Comparison of ENCODE assay signal across 10 cellular contexts in the genomic region with DNA sequence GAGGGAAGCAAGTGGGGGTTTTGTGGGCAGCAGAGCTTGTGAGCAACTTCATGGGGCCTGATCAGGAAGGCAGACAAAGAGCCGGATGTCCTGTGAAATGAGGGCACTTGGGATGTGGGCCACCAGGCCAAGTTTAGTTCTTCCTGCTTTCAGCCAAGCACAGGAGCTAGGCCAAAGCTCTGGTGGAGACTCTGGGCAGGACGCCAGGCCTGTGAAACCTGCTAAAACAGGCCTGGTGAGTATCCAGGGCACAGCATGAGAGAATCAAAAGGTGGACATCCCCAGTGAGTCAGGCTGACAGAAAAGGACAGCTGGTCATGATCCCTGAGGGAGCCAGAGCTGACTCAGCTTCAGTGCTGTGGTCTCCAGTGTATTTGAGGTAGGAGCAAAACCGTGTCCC.
DNase-seq lines count a peak whose midpoint lies in the region; ATAC-seq and TF ChIP-seq lines count a peak whose summit lies in the region.
"Had no signal": no experiment of that assay in that cellular context is flagged by ENCODE, and none has a peak within 500 bp of the region (broad histone marks: within the 10 kb centered on the region; RNA-seq: fewer than 3 reads in every experiment).

No MANE protein-coding gene starts in this region.

- DNase-seq in AG09309 (ENCODE audit: low read depth) (peak; percentile 31), MG63 (peak; percentile 93), dorsolateral prefrontal cortex (peak in 9 of 10 donors; percentile 21 to 87 (median 42)), mesenteric fat pad (ENCODE audit: low spot score) (peak; percentile 91)
- DNase-seq in activated T-helper 1 cell treated with anti-CD3 and anti-CD28 coated beads, Interleukin-12 subunit alpha, Interleukin-12 subunit beta, Interleukin-2, Interleukin-4 antibody, amounts not matched to agents 30 ng/mL and 10 ng/mL and 1 ng/mL, durations not matched to agents 14 hours and 24 hours and 36 hours (ENCODE audit: low spot score) = no peak
- DNase-seq: activated CD8-positive, alpha-beta memory T cell treated with anti-CD3 and anti-CD28 coated beads, Interleukin-2, amount 50 U/mL, for 4 hours; KBM-7 had no signal

- no peak overlapping the region for H3K4me3 Mint-ChIP-seq in activated T-helper 1 cell treated with anti-CD3 and anti-CD28 coated beads, Interleukin-12 subunit alpha, Interleukin-12 subunit beta, Interleukin-2, Interleukin-4 antibody, amounts not matched to agents 30 ng/mL and 10 ng/mL and 1 ng/mL, durations not matched to agents 14 hours and 24 hours and 36 hours

- peak overlapping the region in 2 of 59 donors; percentile 15 to 48 for H3K27ac ChIP-seq in dorsolateral prefrontal cortex

- TF ChIP-seq CTCF in AG09309 (IDR thresholded peaks at IDR 0.05; ENCODE audit: control insufficient read depth, insufficient read depth, low read depth, low read length, missing control alignments) = no peak
- TF ChIP-seq CTCF in dorsolateral prefrontal cortex (IDR thresholded peaks at IDR 0.05 in 54 of 56, conservative IDR thresholded peaks at IDR 0.05 in 2 of 56; ENCODE audit: low read depth in 1 of 56, partially characterized antibody in 56 of 56) = no peak

- H3K27ac Mint-ChIP-seq in activated T-helper 1 cell treated with anti-CD3 and anti-CD28 coated beads, Interleukin-12 subunit alpha, Interleukin-12 subunit beta, Interleukin-2, Interleukin-4 antibody, amounts not matched to agents 30 ng/mL and 10 ng/mL and 1 ng/mL, durations not matched to agents 14 hours and 24 hours and 36 hours = no peak overlapping the region

- H3K36me3 Mint-ChIP-seq in activated T-helper 1 cell treated with anti-CD3 and anti-CD28 coated beads, Interleukin-12 subunit alpha, Interleukin-12 subunit beta, Interleukin-2, Interleukin-4 antibody, amounts not matched to agents 30 ng/mL and 10 ng/mL and 1 ng/mL, durations not matched to agents 14 hours and 24 hours and 36 hours (ENCODE audit: low read depth) = no peaks in the 10 kb centered on the region

- no peaks in the 10 kb centered on the region for H3K27me3 Mint-ChIP-seq in activated T-helper 1 cell treated with anti-CD3 and anti-CD28 coated beads, Interleukin-12 subunit alpha, Interleukin-12 subunit beta, Interleukin-2, Interleukin-4 antibody, amounts not matched to agents 30 ng/mL and 10 ng/mL and 1 ng/mL, durations not matched to agents 14 hours and 24 hours and 36 hours (ENCODE audit: insufficient read depth)

- H3K9me3 ChIP-seq in MG63 = no peaks in the 10 kb centered on the region

- H3K9me3 Mint-ChIP-seq in activated T-helper 1 cell treated with anti-CD3 and anti-CD28 coated beads, Interleukin-12 subunit alpha, Interleukin-12 subunit beta, Interleukin-2, Interleukin-4 antibody, amounts not matched to agents 30 ng/mL and 10 ng/mL and 1 ng/mL, durations not matched to agents 14 hours and 24 hours and 36 hours = no peaks in the 10 kb centered on the region

- H3K4me3 ChIP-seq in AG09309 (ENCODE audit: control insufficient read depth, low read depth, low read length) (no peak overlapping the region), MG63 (no peak overlapping the region), dorsolateral prefrontal cortex (no peak overlapping the region)

- H3K4me1 Mint-ChIP-seq in activated T-helper 1 cell treated with anti-CD3 and anti-CD28 coated beads, Interleukin-12 subunit alpha, Interleukin-12 subunit beta, Interleukin-2, Interleukin-4 antibody, amounts not matched to agents 30 ng/mL and 10 ng/mL and 1 ng/mL, durations not matched to agents 14 hours and 24 hours and 36 hours (ENCODE audit: low read depth) = no peaks in the 10 kb centered on the region

- H3K36me3 ChIP-seq in MG63 = no peaks in the 10 kb centered on the region

- H3K27me3 ChIP-seq in MG63 (no peaks in the 10 kb centered on the region), dorsolateral prefrontal cortex (no peaks in the 10 kb centered on the region)

- intact Hi-C loops in dorsolateral prefrontal cortex (cut with DNase I) = no loop called here
- intact Hi-C loops in activated T-helper 1 cell treated with anti-CD3 and anti-CD28 coated beads, Interleukin-12 subunit alpha, Interleukin-12 subunit beta, Interleukin-2, Interleukin-4 antibody, amounts not matched to agents 30 ng/mL and 10 ng/mL and 1 ng/mL, durations not matched to agents 14 hours and 24 hours and 36 hours (cut with micrococcal nuclease) = no loop called here

- no peak for ATAC-seq in HG02870 (IDR thresholded peaks at IDR 0.05; ENCODE audit: unreplicated experiment)
- ATAC-seq in HG02798 (IDR thresholded peaks at IDR 0.05; ENCODE audit: poor library complexity, unreplicated experiment) = no peak
- ATAC-seq in GM21390 (IDR thresholded peaks at IDR 0.05; ENCODE audit: unreplicated experiment) = no peak
